ENCODE assay signal across 9 cellular contexts in the genomic region with DNA sequence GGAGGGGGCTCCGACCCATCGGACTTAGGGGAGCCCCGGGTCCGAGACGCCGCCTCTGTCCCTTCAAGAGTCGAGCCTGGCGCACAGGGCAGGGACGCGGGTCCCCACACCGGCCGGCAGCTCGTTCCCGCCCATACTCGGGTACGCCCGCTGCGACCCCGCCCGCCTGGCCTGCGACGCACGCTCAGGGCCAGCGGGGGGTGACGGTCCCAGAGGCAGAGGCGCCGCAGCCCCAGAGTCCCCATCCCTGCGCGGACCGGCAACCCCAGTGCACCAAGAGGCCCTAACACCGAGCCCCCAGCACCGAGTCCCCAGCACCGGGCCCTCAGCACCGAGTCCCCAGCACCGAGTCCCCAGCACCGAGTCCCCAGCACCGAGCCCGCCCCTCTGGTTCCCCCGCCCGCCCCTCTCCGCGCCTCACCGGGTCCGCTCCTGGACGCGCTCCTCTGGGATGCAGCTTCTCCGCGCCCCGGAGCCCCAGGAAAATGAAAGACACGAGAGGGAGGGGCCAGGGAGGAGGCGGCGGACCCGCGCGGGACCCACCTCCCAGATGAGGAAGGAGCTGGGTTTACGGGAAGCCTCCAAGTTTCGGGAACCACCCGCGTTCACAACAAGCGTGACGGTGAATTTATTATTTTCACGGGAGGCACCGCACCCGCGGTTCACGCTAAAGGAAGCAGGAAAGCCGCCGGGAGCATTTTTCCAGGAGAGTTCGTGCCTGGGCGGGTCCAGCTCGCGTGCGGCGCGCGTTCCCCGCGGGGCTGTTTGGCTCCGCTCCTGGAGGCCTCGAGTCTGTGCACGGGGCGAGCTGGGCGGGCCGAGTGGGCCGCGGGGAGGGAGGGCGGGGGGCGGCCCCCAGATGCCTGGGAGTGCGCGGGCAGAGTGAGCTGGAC. TPM values are rescaled to one million over a fixed set of nuclear protein-coding genes. Genes with fewer than 3 reads are reported as not detected.
A peak's percentile ranks its signal among the peaks of the same experiment; 100 is the strongest.
DNase-seq lines count a peak whose midpoint lies in the region; ATAC-seq and TF ChIP-seq lines count a peak whose summit lies in the region.
"Had no signal": no experiment of that assay in that cellular context is flagged by ENCODE, and none has a peak within 500 bp of the region (broad histone marks: within the 10 kb centered on the region; RNA-seq: fewer than 3 reads in every experiment).

A gene (minus strand): TSS at position 488 of the 893 bp plus-strand sequence. CDS start 6,526 bp downstream, outside the sequence.

- no peaks in the 10 kb centered on the region for H3K36me3 ChIP-seq in left ventricle myocardium inferior
- H3K36me3 ChIP-seq in sigmoid colon = no peaks in the 10 kb centered on the region
- H3K36me3 ChIP-seq: cardiac muscle cell had no signal

- peak within 1 kb of the TSS; percentile 83 for H3K27ac ChIP-seq in left ventricle myocardium inferior (replicated peaks)
- peak within 1 kb of the TSS; percentile 72 to 83 (median 79) for H3K27ac ChIP-seq in sigmoid colon
- H3K27ac ChIP-seq: cardiac muscle cell had no signal

- no peak for ATAC-seq in GM21528 (IDR thresholded peaks at IDR 0.05; ENCODE audit: low FRiP score, unreplicated experiment)

- H3K27me3 ChIP-seq in left ventricle myocardium inferior (ENCODE audit: low read depth) (peaks cover 51% of the 10 kb centered on the region), sigmoid colon (no peaks in the 10 kb centered on the region)

- TF ChIP-seq CTCF in left ventricle myocardium inferior (IDR thresholded peaks at IDR 0.05; ENCODE audit: borderline replicate concordance) (no peak), sigmoid colon (IDR thresholded peaks at IDR 0.05) (no peak)

- peak in 1 of 4 donors; percentile 19 for TF ChIP-seq EP300 in sigmoid colon (IDR thresholded peaks at IDR 0.05)

- H3K4me1 ChIP-seq in left ventricle myocardium inferior (peaks cover 58% of the 10 kb centered on the region), sigmoid colon (peaks cover 0 to 59% (median 53%) of the 10 kb centered on the region in 4 donors)

- peaks cover 26% of the 10 kb centered on the region for H3K4me1 Mint-ChIP-seq in activated CD4-positive, alpha-beta T cell treated with anti-CD3 and anti-CD28 coated beads, Interleukin-2, amount 10 ng/mL, durations not matched to agents 24 days and 14 days
- peaks cover 25% of the 10 kb centered on the region for H3K4me1 Mint-ChIP-seq in activated T-helper 1 cell treated with anti-CD3 and anti-CD28 coated beads, Interleukin-12 subunit alpha, Interleukin-12 subunit beta, Interleukin-2, Interleukin-4 antibody, amounts not matched to agents 30 ng/mL and 10 ng/mL and 1 ng/mL, durations not matched to agents 14 hours and 24 hours and 36 hours (ENCODE audit: low read depth)

- H3K27ac Mint-ChIP-seq in activated CD4-positive, alpha-beta T cell treated with anti-CD3 and anti-CD28 coated beads, Interleukin-2, amount 10 ng/mL, durations not matched to agents 24 days and 14 days = peak within 1 kb of the TSS; percentile 95
- peak within 1 kb of the TSS; percentile 18 for H3K27ac Mint-ChIP-seq in activated T-helper 1 cell treated with anti-CD3 and anti-CD28 coated beads, Interleukin-12 subunit alpha, Interleukin-12 subunit beta, Interleukin-2, Interleukin-4 antibody, amounts not matched to agents 30 ng/mL and 10 ng/mL and 1 ng/mL, durations not matched to agents 14 hours and 24 hours and 36 hours

- peak within 1 kb of the TSS; percentile 93 for H3K4me3 Mint-ChIP-seq in activated CD4-positive, alpha-beta T cell treated with anti-CD3 and anti-CD28 coated beads, Interleukin-2, amount 10 ng/mL, durations not matched to agents 24 days and 14 days
- peak within 1 kb of the TSS; percentile 91 for H3K4me3 Mint-ChIP-seq in activated T-helper 1 cell treated with anti-CD3 and anti-CD28 coated beads, Interleukin-12 subunit alpha, Interleukin-12 subunit beta, Interleukin-2, Interleukin-4 antibody, amounts not matched to agents 30 ng/mL and 10 ng/mL and 1 ng/mL, durations not matched to agents 14 hours and 24 hours and 36 hours

- H3K9me3 Mint-ChIP-seq in activated CD4-positive, alpha-beta T cell treated with anti-CD3 and anti-CD28 coated beads, Interleukin-2, amount 10 ng/mL, durations not matched to agents 24 days and 14 days = no peaks in the 10 kb centered on the region
- H3K9me3 Mint-ChIP-seq in activated T-helper 1 cell treated with anti-CD3 and anti-CD28 coated beads, Interleukin-12 subunit alpha, Interleukin-12 subunit beta, Interleukin-2, Interleukin-4 antibody, amounts not matched to agents 30 ng/mL and 10 ng/mL and 1 ng/mL, durations not matched to agents 14 hours and 24 hours and 36 hours = no peaks in the 10 kb centered on the region

- H3K4me3 ChIP-seq in left ventricle myocardium inferior (peak within 1 kb of the TSS; percentile 70), sigmoid colon (peak within 1 kb of the TSS; percentile 53 to 79 (median 60))
- H3K4me3 ChIP-seq: cardiac muscle cell had no signal

- peaks cover 5% of the 10 kb centered on the region for H3K27me3 Mint-ChIP-seq in activated CD4-positive, alpha-beta T cell treated with anti-CD3 and anti-CD28 coated beads, Interleukin-2, amount 10 ng/mL, durations not matched to agents 24 days and 14 days
- H3K27me3 Mint-ChIP-seq in activated T-helper 1 cell treated with anti-CD3 and anti-CD28 coated beads, Interleukin-12 subunit alpha, Interleukin-12 subunit beta, Interleukin-2, Interleukin-4 antibody, amounts not matched to agents 30 ng/mL and 10 ng/mL and 1 ng/mL, durations not matched to agents 14 hours and 24 hours and 36 hours (ENCODE audit: insufficient read depth) = peaks cover 10% of the 10 kb centered on the region

- H3K36me3 Mint-ChIP-seq in activated CD4-positive, alpha-beta T cell treated with anti-CD3 and anti-CD28 coated beads, Interleukin-2, amount 10 ng/mL, durations not matched to agents 24 days and 14 days (ENCODE audit: low read depth) = peaks cover 2% of the 10 kb centered on the region
- no peaks in the 10 kb centered on the region for H3K36me3 Mint-ChIP-seq in activated T-helper 1 cell treated with anti-CD3 and anti-CD28 coated beads, Interleukin-12 subunit alpha, Interleukin-12 subunit beta, Interleukin-2, Interleukin-4 antibody, amounts not matched to agents 30 ng/mL and 10 ng/mL and 1 ng/mL, durations not matched to agents 14 hours and 24 hours and 36 hours (ENCODE audit: low read depth)

- H3K9me3 ChIP-seq in left ventricle myocardium inferior (replicated peaks) (no peaks in the 10 kb centered on the region), sigmoid colon (no peaks in the 10 kb centered on the region)

- intact Hi-C loops in activated CD4-positive, alpha-beta T cell treated with anti-CD3 and anti-CD28 coated beads, Interleukin-2, amount 10 ng/mL, durations not matched to agents 24 days and 14 days (cut with micrococcal nuclease) = no loop called here
- intact Hi-C loops in activated T-helper 1 cell treated with anti-CD3 and anti-CD28 coated beads, Interleukin-12 subunit alpha, Interleukin-12 subunit beta, Interleukin-2, Interleukin-4 antibody, amounts not matched to agents 30 ng/mL and 10 ng/mL and 1 ng/mL, durations not matched to agents 14 hours and 24 hours and 36 hours (cut with micrococcal nuclease) = loop anchor here (1.0 kb wide), 1 partner anchor 35 kb away; no protein-coding TSS in a partner anchor
- intact Hi-C loops in left ventricle myocardium inferior (cut with micrococcal nuclease) (no loop called here), sigmoid colon (cut with DNase I) (loop anchor here (5.0 to 10.0 kb wide), 2 partner anchors 36 to 261 kb away; no protein-coding TSS in a partner anchor)

- peak; percentile 78 for DNase-seq in activated CD4-positive, alpha-beta T cell treated with anti-CD3 and anti-CD28 coated beads, Interleukin-2, amount 10 ng/mL, durations not matched to agents 24 days and 14 days
- DNase-seq in activated CD4-positive, alpha-beta T cell treated with anti-CD3 and anti-CD28 coated beads, Interleukin-2, amount 50 U/mL, for 4 hours = no peak
- no peak for DNase-seq in activated T-helper 1 cell treated with anti-CD3 and anti-CD28 coated beads, Interleukin-12 subunit alpha, Interleukin-12 subunit beta, Interleukin-2, Interleukin-4 antibody, amounts not matched to agents 30 ng/mL and 10 ng/mL and 1 ng/mL, durations not matched to agents 14 hours and 24 hours and 36 hours (ENCODE audit: low spot score)
- peak; percentile 66 for DNase-seq in left ventricle myocardium inferior
- DNase-seq in sigmoid colon = peak; percentile 88
- no peak for DNase-seq in activated CD4-positive, CD25-positive, alpha-beta regulatory T cell treated with anti-CD3 and anti-CD28 coated beads, Interleukin-2, amount 50 U/mL, for 72 hours
- DNase-seq in pons (ENCODE audit: low spot score) = no peak

- WGBS in sigmoid colon, 2 donors = 1 to 2% methylated on average over 90 of the region's 90 CpGs

- TF ChIP-seq POLR2A in sigmoid colon (IDR thresholded peaks at IDR 0.05) = no peak

RNA-seq across cellular contexts. Expression of the gene that starts here (rescaled TPM):
- 4.3 and 4.6 TPM in 2 replicates for total RNA-seq in activated CD4-positive, alpha-beta T cell treated with anti-CD3 and anti-CD28 coated beads, Interleukin-2, amount 10 ng/mL, durations not matched to agents 24 days and 14 days
- total RNA-seq in activated T-helper 1 cell treated with anti-CD3 and anti-CD28 coated beads, Interleukin-12 subunit alpha, Interleukin-12 subunit beta, Interleukin-2, Interleukin-4 antibody, amounts not matched to agents 30 ng/mL and 10 ng/mL and 1 ng/mL, durations not matched to agents 14 hours and 24 hours and 36 hours = 3.3 and 4.2 TPM in 2 replicates
- total RNA-seq in left ventricle myocardium inferior (3.9 TPM), sigmoid colon (10 to 100 TPM in 2 of 4 donors, 1 to 10 TPM in 2; 8.4 to 56.9 (median 10.5) TPM)
- 100 to 1,000 TPM in 1 of 3 donors, 10 to 100 TPM in 2; 64.3 to 105 (median 80.8) TPM for polyA plus RNA-seq in sigmoid colon
- total RNA-seq: cardiac muscle cell had no signal
- polyA plus RNA-seq: cardiac muscle cell had no signal

Comparison
In these comparisons a context has a peak if more than half of its experiments do, and no peak if none do; other contexts are left out.
1. DNase-seq: peak in activated CD4-positive, alpha-beta T cell treated with anti-CD3 and anti-CD28 coated beads, Interleukin-2, amount 10 ng/mL, durations not matched to agents 24 days and 14 days (single experiment), left ventricle myocardium inferior (single experiment) and sigmoid colon (single experiment); none in activated CD4-positive, alpha-beta T cell treated with anti-CD3 and anti-CD28 coated beads, Interleukin-2, amount 50 U/mL, for 4 hours (0 of 2), activated T-helper 1 cell treated with anti-CD3 and anti-CD28 coated beads, Interleukin-12 subunit alpha, Interleukin-12 subunit beta, Interleukin-2, Interleukin-4 antibody, amounts not matched to agents 30 ng/mL and 10 ng/mL and 1 ng/mL, durations not matched to agents 14 hours and 24 hours and 36 hours (single experiment), activated CD4-positive, CD25-positive, alpha-beta regulatory T cell treated with anti-CD3 and anti-CD28 coated beads, Interleukin-2, amount 50 U/mL, for 72 hours (single experiment) and pons (single experiment).
2. intact Hi-C loops: an anchor here in activated T-helper 1 cell treated with anti-CD3 and anti-CD28 coated beads, Interleukin-12 subunit alpha, Interleukin-12 subunit beta, Interleukin-2, Interleukin-4 antibody, amounts not matched to agents 30 ng/mL and 10 ng/mL and 1 ng/mL, durations not matched to agents 14 hours and 24 hours and 36 hours (1.0 kb wide) and sigmoid colon (5.0 to 10.0 kb wide); none called in activated CD4-positive, alpha-beta T cell treated with anti-CD3 and anti-CD28 coated beads, Interleukin-2, amount 10 ng/mL, durations not matched to agents 24 days and 14 days and left ventricle myocardium inferior.